ENCODE assay signal across 11 cellular contexts in genomic region chr4:78767350-78767749, GRCh38. TPM values are rescaled to one million over a fixed set of nuclear protein-coding genes. Genes with fewer than 3 reads are reported as not detected.
DNase-seq lines count a peak whose midpoint lies in the region; ATAC-seq and TF ChIP-seq lines count a peak whose summit lies in the region.
"Had no signal": no experiment of that assay in that cellular context is flagged by ENCODE, and none has a peak within 500 bp of the region (broad histone marks: within the 10 kb centered on the region; RNA-seq: fewer than 3 reads in every experiment).

No MANE protein-coding gene starts in this region.

- no peaks in the 10 kb centered on the region for H3K36me3 ChIP-seq in ascending aorta
- H3K36me3 ChIP-seq: HAP-1, SJSA1 had no signal

- TF ChIP-seq CTCF in GM12865 (IDR thresholded peaks at IDR 0.05; ENCODE audit: insufficient read depth, low read depth, low read length, missing control alignments) (no peak), ascending aorta (IDR thresholded peaks at IDR 0.05) (no peak)

- no peak overlapping the region for H3K27ac ChIP-seq in ascending aorta
- H3K27ac ChIP-seq: SJSA1 had no signal

- ATAC-seq in GM19395 (IDR thresholded peaks at IDR 0.05; ENCODE audit: unreplicated experiment): peak; percentile 74
- ATAC-seq in HG02763 (IDR thresholded peaks at IDR 0.05; ENCODE audit: unreplicated experiment): peak; percentile 54
- ATAC-seq in HG03460 (IDR thresholded peaks at IDR 0.05; ENCODE audit: unreplicated experiment): peak; percentile 69

- intact Hi-C loops in ascending aorta (cut with DNase I): no loop called here

- H3K4me1 ChIP-seq in ascending aorta: no peaks in the 10 kb centered on the region

- H3K9me3 ChIP-seq in ascending aorta: no peaks in the 10 kb centered on the region
- H3K9me3 ChIP-seq: HAP-1, SJSA1 had no signal

- H3K4me3 ChIP-seq in GM12865 (ENCODE audit: low read depth, low read length): no peak overlapping the region
- H3K4me3 ChIP-seq in ascending aorta: no peak overlapping the region
- H3K4me3 ChIP-seq: HAP-1, SJSA1 had no signal

- no peaks in the 10 kb centered on the region for H3K27me3 ChIP-seq in ascending aorta
- H3K27me3 ChIP-seq: SJSA1 had no signal

- DNase-seq in GM12865 (ENCODE audit: low read depth) (peak; percentile 70), ascending aorta (ENCODE audit: low spot score in 2 of 2) (no peak), NOMO-1 treated with DMSO at 0.1 percent for 48 hours (lab: John Stamatoyannopoulos, UW; ENCODE audit: unreplicated experiment) (no peak), LoVo (ENCODE audit: low spot score) (no peak)
- no peak for DNase-seq in activated CD8-positive, alpha-beta memory T cell treated with anti-CD3 and anti-CD28 coated beads for 24 hours
- DNase-seq: NCI-H526 treated with DMSO at 0.1 percent for 48 hours had no signal

RNA-seq across cellular contexts. Expression of gene BMP2K, which starts 8.8 kb away (rescaled TPM):
- total RNA-seq in ascending aorta: 16.6 TPM
